ENCODE assay signal across 25 cellular contexts in genomic region chr6:44065443-44066115, GRCh38.
DNase-seq lines count a peak whose midpoint lies in the region; ATAC-seq, FAIRE-seq and TF ChIP-seq lines count a peak whose summit lies in the region.
"Had no signal": no experiment of that assay in that cellular context is flagged by ENCODE, and none has a peak within 500 bp of the region (broad histone marks: within the 10 kb centered on the region; RNA-seq: fewer than 3 reads in every experiment).

No MANE protein-coding gene starts in this region.

- H4K20me1 ChIP-seq in K562 (replicated peaks; ENCODE audit: control insufficient read depth, insufficient read depth, low read length) (no peaks in the 10 kb centered on the region), keratinocyte (ENCODE audit: control insufficient read depth, extremely low read depth, insufficient read depth, low read length) (no peaks in the 10 kb centered on the region)

- TF ChIP-seq CTCF in heart left ventricle (IDR thresholded peaks at IDR 0.05) = no peak
- no peak for TF ChIP-seq CTCF in K562 (IDR thresholded peaks at IDR 0.05 in 2 of 3, conservative IDR thresholded peaks at IDR 0.05 in 1 of 3; ENCODE audit: insufficient read depth in 2 of 3, low read depth in 1 of 3, low read length in 3 of 3)
- TF ChIP-seq CTCF in keratinocyte (optimal IDR thresholded peaks at IDR 0.05 in 1 of 3, IDR thresholded peaks at IDR 0.05 in 1 of 3, conservative IDR thresholded peaks at IDR 0.05 in 1 of 3; ENCODE audit: extremely low read depth in 1 of 3, insufficient read depth in 2 of 3, low read length in 3 of 3) = no peak
- no peak for TF ChIP-seq CTCF in Caco-2 (IDR thresholded peaks at IDR 0.05; ENCODE audit: insufficient read depth in 1 of 2, low read depth in 1 of 2, low read length in 1 of 2, severe bottlenecking in 1 of 2, unreplicated experiment in 1 of 2)

- peaks cover 13% of the 10 kb centered on the region for H3K4me1 ChIP-seq in right cardiac atrium (ENCODE audit: control insufficient read depth, insufficient read depth, low read length)
- H3K4me1 ChIP-seq in heart left ventricle = peaks cover 0 to 68% (median 37%) of the 10 kb centered on the region in 12 donors
- H3K4me1 ChIP-seq in K562 (replicated peaks in 1 of 2; ENCODE audit: control insufficient read depth in 2 of 2, insufficient read depth in 2 of 2, low read length in 2 of 2) = peaks cover 61 to 63% of the 10 kb centered on the region in 2 experiments
- peaks cover 44% of the 10 kb centered on the region for H3K4me1 ChIP-seq in keratinocyte (ENCODE audit: control insufficient read depth, extremely low read depth, insufficient read depth, low read length)
- H3K4me1 ChIP-seq in Caco-2 = no peaks in the 10 kb centered on the region
- H3K4me1 ChIP-seq: body of pancreas had no signal

- H3K27ac Mint-ChIP-seq in Caco-2 (ENCODE audit: unreplicated experiment) = no peak overlapping the region
- H3K27ac Mint-ChIP-seq: activated CD8-positive, alpha-beta T cell treated with anti-CD3 and anti-CD28 coated beads, Interleukin-2, amount 10 ng/mL, durations not matched to agents 7 days and 5 days had no signal

- CTCF ChIA-PET in K562 (lab: Yijun Ruan, JAX; ENCODE audit: low intra/inter-chr PET ratio) (no interaction called here), Caco-2 (lab: Charles Lee) (no interaction called here)

- intact Hi-C loops in right cardiac atrium (cut with DNase I) (no loop called here), heart left ventricle (cut with DNase I) (loop anchor here in 1 of 10 donors (10.0 kb wide), 1 partner anchor 211 kb away; no protein-coding TSS in a partner anchor), K562 (cut with micrococcal nuclease) (loop anchor here (2.0 kb wide), 1 partner anchor 227 kb away; no protein-coding TSS in a partner anchor), Caco-2 (cut with micrococcal nuclease; ENCODE audit: unreplicated experiment) (no loop called here)

- in situ Hi-C loops in K562 (cut with MboI) = loop anchor here (5.0 kb wide), 1 partner anchor 343 kb away; no protein-coding TSS in a partner anchor

- no peaks in the 10 kb centered on the region for H3K79me2 ChIP-seq in K562 (ENCODE audit: control insufficient read depth, insufficient read depth, low read length)
- no peaks in the 10 kb centered on the region for H3K79me2 ChIP-seq in keratinocyte (ENCODE audit: control insufficient read depth, insufficient read depth, low read length)

- H3K9me3 ChIP-seq in right cardiac atrium (ENCODE audit: control insufficient read depth, low read length) (no peaks in the 10 kb centered on the region), heart left ventricle (no peaks in the 10 kb centered on the region), K562 (replicated peaks; ENCODE audit: control insufficient read depth, insufficient read depth, low read depth, low read length) (0 out of 2 replicates have a peak, but pooled peaks cover under 1% of the 10 kb centered on the region), keratinocyte (ENCODE audit: control insufficient read depth, low read depth, low read length) (no peaks in the 10 kb centered on the region), Caco-2 (no peaks in the 10 kb centered on the region)
- H3K9me3 ChIP-seq: body of pancreas, esophagus muscularis mucosa, Peyer's patch, spleen had no signal

- H3K9ac ChIP-seq in K562 (ENCODE audit: insufficient read depth in 1 of 2, low read depth in 2 of 2, low read length in 2 of 2) (peak overlapping the region in 1 of 2 experiments; percentile 69; a peak in 3 of 4 replicates), keratinocyte (ENCODE audit: control insufficient read depth, extremely low read depth, insufficient read depth, low read length) (peak overlapping the region; percentile 9)

- FAIRE-seq in K562 (lab: Jason Lieb, UNC) (no peak), keratinocyte (lab: Jason Lieb, UNC) (no peak)

- no peak overlapping the region for H3K4me3 Mint-ChIP-seq in Caco-2 (ENCODE audit: unreplicated experiment)
- H3K4me3 Mint-ChIP-seq: activated CD8-positive, alpha-beta T cell treated with anti-CD3 and anti-CD28 coated beads, Interleukin-2, amount 10 ng/mL, durations not matched to agents 7 days and 5 days; stimulated activated memory B cell treated with anti-CD40 and anti-IgM and Interleukin-4, amounts not matched to agents 10 μg/mL and 1 μg/mL and 100 μg/mL, for 72 hours; T-helper 17 cell had no signal

- H3K27ac ChIP-seq in right cardiac atrium (ENCODE audit: low read length) (no peak overlapping the region), heart left ventricle (peak overlapping the region in 2 of 12 donors; percentile 89 to 93), K562 (ENCODE audit: extremely low read depth, low read depth, low read length) (peak overlapping the region; percentile 74; the same call in 2 of the 3 replicates), keratinocyte (ENCODE audit: control insufficient read depth, insufficient read depth, low read length) (no peak overlapping the region)
- H3K27ac ChIP-seq: body of pancreas, SK-N-MC, spleen had no signal

- H3K27me3 ChIP-seq in right cardiac atrium (ENCODE audit: control insufficient read depth, insufficient read depth) (no peaks in the 10 kb centered on the region), heart left ventricle (no peaks in the 10 kb centered on the region), K562 (ENCODE audit: control insufficient read depth in 2 of 2, insufficient read depth in 2 of 2, low read length in 2 of 2) (no peaks in the 10 kb centered on the region), keratinocyte (ENCODE audit: control insufficient read depth, extremely low read depth, insufficient read depth, low read length) (no peaks in the 10 kb centered on the region), Caco-2 (replicated peaks; ENCODE audit: control insufficient read depth, insufficient read depth, low read length) (no peaks in the 10 kb centered on the region)
- H3K27me3 ChIP-seq: body of pancreas, esophagus muscularis mucosa, Peyer's patch had no signal

- TF ChIP-seq POLR2A in heart left ventricle (IDR thresholded peaks at IDR 0.05) (no peak), K562 (conservative IDR thresholded peaks at IDR 0.05) (no peak)

- POLR2A ChIA-PET in K562 (lab: Yijun Ruan, JAX) (interaction anchor here (0.7 to 1.8 kb wide), 5 partner anchors 13 to 436 kb away, joined by 3 to 9 read pairs (median 5); partner anchors contain the start of gene GTPBP2), Caco-2 (lab: Charles Lee) (no interaction called here)

- BruUV-seq in K562 (replicated peaks; lab: Mats Ljungman, UMichigan) (no TSS peak), Caco-2 (replicated peaks; lab: Mats Ljungman, UMichigan) (no TSS peak)

- TF ChIP-seq EP300 in K562 (IDR thresholded peaks at IDR 0.05; ENCODE audit: low read length) = no peak

- peak in 2 of 3 donors; percentile 22 to 52 for DNase-seq in right cardiac atrium
- DNase-seq in heart left ventricle = no peak
- no peak for DNase-seq in K562 (ENCODE audit: extremely low read depth in 1 of 4, low spot score in 3 of 4)
- no peak for DNase-seq in keratinocyte (ENCODE audit: low read depth, low spot score)
- DNase-seq in GM19238 (ENCODE audit: insufficient read length, low spot score) = no peak
- DNase-seq in Caco-2 = no peak
- DNase-seq in NCI-H1436 treated with DMSO at 0.1 percent for 48 hours (lab: John Stamatoyannopoulos, UW) = no peak
- DNase-seq: activated CD8-positive, alpha-beta T cell treated with anti-CD3 and anti-CD28 coated beads, Interleukin-2, amount 10 ng/mL, durations not matched to agents 7 days and 5 days; activated gamma-delta T cell treated with Interleukin-2 at 50 U/mL for 16 hours; activated T-cell treated with anti-CD3 and anti-CD28 coated beads for 4 hours; body of pancreas; Calu3; effector memory CD4-positive, alpha-beta T cell; NCI-H1417; NK-92 treated with Interleukin-12 subunit alpha and Interleukin-12 subunit beta, amount 100 ng/mL, for 24 hours; Peyer's patch; spleen; stimulated activated CD4-positive, alpha-beta T cell treated with anti-CD3 and anti-CD28 coated beads, Interleukin-2, amount 100 ng/mL, for 48 hours; T-helper 17 cell had no signal

- H3K4me1 Mint-ChIP-seq in Caco-2 (ENCODE audit: low read depth, unreplicated experiment) = no peaks in the 10 kb centered on the region

- dilution Hi-C loops in keratinocyte (cut with MboI; ENCODE audit: extremely low pct_ligation_motif_present, low sequenced_read_pairs) = no loop called here

- H3K4me3 ChIP-seq in right cardiac atrium (ENCODE audit: low read length) (no peak overlapping the region), heart left ventricle (no peak overlapping the region), K562 (no peak overlapping the region), keratinocyte (ENCODE audit: control insufficient read depth in 2 of 3, extremely low read depth in 1 of 3, insufficient read depth in 2 of 3, low read depth in 1 of 3, low read length in 3 of 3) (no peak overlapping the region), Caco-2 (ENCODE audit: low read depth, low read length) (no peak overlapping the region)
- H3K4me3 ChIP-seq: body of pancreas, esophagus muscularis mucosa, lung, Peyer's patch, SK-N-MC, spleen had no signal

- peak overlapping the region; percentile 40 for H3K4me2 ChIP-seq in K562 (ENCODE audit: insufficient read depth, low read length)
- no peak overlapping the region for H3K4me2 ChIP-seq in keratinocyte (ENCODE audit: control insufficient read depth, extremely low read depth, insufficient read depth, low read depth, low read length)

- no peaks in the 10 kb centered on the region for H3K9me3 Mint-ChIP-seq in Caco-2 (ENCODE audit: unreplicated experiment)
- H3K9me3 Mint-ChIP-seq: stimulated activated memory B cell treated with anti-CD40 and anti-IgM and Interleukin-4, amounts not matched to agents 10 μg/mL and 1 μg/mL and 100 μg/mL, for 72 hours had no signal

- H3K9me1 ChIP-seq in K562 (ENCODE audit: control insufficient read depth, insufficient read depth, low read length) = no peaks in the 10 kb centered on the region
- H3K9me1 ChIP-seq in keratinocyte (ENCODE audit: control insufficient read depth, extremely low read depth, insufficient read depth, low read length) = no peaks in the 10 kb centered on the region

- no peak for ATAC-seq in right cardiac atrium
- no peak for ATAC-seq in heart left ventricle
- no peak for ATAC-seq in K562
- no peak for ATAC-seq in HG03442 (IDR thresholded peaks at IDR 0.05; ENCODE audit: unreplicated experiment)
- ATAC-seq: activated CD8-positive, alpha-beta T cell treated with anti-CD3 and anti-CD28 coated beads, Interleukin-2, amount 10 ng/mL, durations not matched to agents 7 days and 5 days; body of pancreas; HCT116; stimulated activated memory B cell treated with anti-CD40 and anti-IgM and Interleukin-4, amounts not matched to agents 10 μg/mL and 1 μg/mL and 100 μg/mL, for 72 hours; T-helper 17 cell had no signal

- no peak for TF ChIP-seq RAD21 in K562 (CRISPR knock-in tag; conservative IDR thresholded peaks at IDR 0.05 in 1 of 2, IDR thresholded peaks at IDR 0.05 in 1 of 2)

- 83% methylated on average over 13 of the region's 13 CpGs for WGBS in right cardiac atrium
- 80 to 87% (median 82%) methylated on average over 12 to 13 of the region's 13 CpGs for WGBS in heart left ventricle, 4 donors
- 71% methylated on average over 11 of the region's 13 CpGs for WGBS in K562 (ENCODE audit: insufficient coverage, low coverage, missing lambda C conversion rate)

- H3K36me3 ChIP-seq in heart left ventricle = no peaks in the 10 kb centered on the region
- H3K36me3 ChIP-seq in K562 (ENCODE audit: control insufficient read depth, insufficient read depth, low read length) = no peaks in the 10 kb centered on the region; the same call in 2 of the 3 replicates
- H3K36me3 ChIP-seq in keratinocyte (ENCODE audit: control insufficient read depth in 2 of 2, extremely low read depth in 1 of 2, insufficient read depth in 2 of 2, low read length in 2 of 2) = no peaks in the 10 kb centered on the region
- no peaks in the 10 kb centered on the region for H3K36me3 ChIP-seq in Caco-2 (ENCODE audit: control insufficient read depth, insufficient read depth, low read length)
- H3K36me3 ChIP-seq: esophagus muscularis mucosa, Peyer's patch, spleen had no signal

- no peaks in the 10 kb centered on the region for H3K36me3 Mint-ChIP-seq in Caco-2 (ENCODE audit: insufficient read depth, unreplicated experiment)
- H3K36me3 Mint-ChIP-seq: stimulated activated memory B cell treated with anti-CD40 and anti-IgM and Interleukin-4, amounts not matched to agents 10 μg/mL and 1 μg/mL and 100 μg/mL, for 72 hours had no signal

- no peaks in the 10 kb centered on the region for H3K27me3 Mint-ChIP-seq in Caco-2 (ENCODE audit: insufficient read depth, unreplicated experiment)

- no peak overlapping the region for H2AFZ ChIP-seq in K562 (ENCODE audit: low read depth, low read length)
- H2AFZ ChIP-seq in keratinocyte (ENCODE audit: control insufficient read depth, low read length) = no peak overlapping the region

Comparison
In these comparisons a context has a peak if more than half of its experiments do, and no peak if none do; other contexts are left out.
1. DNase-seq: peak in right cardiac atrium (2 of 3); none in heart left ventricle (0 of 5), K562 (0 of 4), keratinocyte (single experiment), GM19238 (single experiment), Caco-2 (0 of 2) and NCI-H1436 treated with DMSO at 0.1 percent for 48 hours (single experiment).